ENCODE assay signal across 8 cellular contexts in genomic region chr10:12196531-12197211, GRCh38. TPM values are rescaled to one million over a fixed set of nuclear protein-coding genes. Genes with fewer than 3 reads are reported as not detected.
DNase-seq lines count a peak whose midpoint lies in the region; ATAC-seq, FAIRE-seq and TF ChIP-seq lines count a peak whose summit lies in the region.

No MANE protein-coding gene starts in this region.

- H3K27me3 ChIP-seq in H7 (ENCODE audit: control insufficient read depth, insufficient read depth, low read length) (no peaks in the 10 kb centered on the region), RWPE2 (ENCODE audit: insufficient read depth, poor library complexity, severe bottlenecking) (no peaks in the 10 kb centered on the region), skeletal muscle satellite cell (ENCODE audit: control insufficient read depth, insufficient read depth, low read length) (no peaks in the 10 kb centered on the region)

- TF ChIP-seq CTCF in RWPE2 (IDR thresholded peaks at IDR 0.05; ENCODE audit: poor library complexity, severe bottlenecking) (no peak), fibroblast of mammary gland (conservative IDR thresholded peaks at IDR 0.05; ENCODE audit: control insufficient read depth, insufficient read depth, low read depth, low read length) (no peak)

- peaks cover 18% of the 10 kb centered on the region for H3K4me1 ChIP-seq in RWPE2 (ENCODE audit: insufficient read depth, poor library complexity, severe bottlenecking)
- H3K4me1 ChIP-seq in skeletal muscle satellite cell (ENCODE audit: control insufficient read depth, insufficient read depth, low read length) = peaks cover 22% of the 10 kb centered on the region

- H3K9me3 ChIP-seq in RWPE2 (ENCODE audit: severe bottlenecking) = no peaks in the 10 kb centered on the region
- H3K9me3 ChIP-seq in skeletal muscle satellite cell (replicated peaks; ENCODE audit: low read length) = no peaks in the 10 kb centered on the region

- no peak; the same call in 2 of the 3 replicates for ATAC-seq in RWPE2 (ENCODE audit: low read depth)

- H3K4me2 ChIP-seq in skeletal muscle satellite cell (ENCODE audit: low read length) = peak overlapping the region; percentile 88

- no peak for TF ChIP-seq POLR2A in GM12891 (IDR thresholded peaks at IDR 0.05; ENCODE audit: low read depth, low read length)

- DNase-seq in H7 (no peak), RWPE2 (ENCODE audit: low spot score) (no peak), fibroblast of mammary gland (ENCODE audit: low read depth) (no peak), UCSD-AML1 (lab: John Stamatoyannopoulos, UW; ENCODE audit: unreplicated experiment) (no peak), mucosa of gallbladder (ENCODE audit: low spot score) (no peak), GM12891 (ENCODE audit: insufficient read length, low spot score) (no peak)
- DNase-seq in activated effector memory CD4-positive, alpha-beta T cell treated with anti-CD3 and anti-CD28 coated beads, Interleukin-2, amount 50 U/mL, for 16 hours = no peak

- FAIRE-seq in GM12891 (lab: Jason Lieb, UNC) = no peak

- peak overlapping the region; percentile 90 for H3K4me3 ChIP-seq in H7 (ENCODE audit: insufficient read depth, low read depth, low read length)
- peak overlapping the region; percentile 93 for H3K4me3 ChIP-seq in RWPE2 (ENCODE audit: severe bottlenecking)
- H3K4me3 ChIP-seq in fibroblast of mammary gland (ENCODE audit: control insufficient read depth, low read depth, low read length) = peak overlapping the region; percentile 97
- H3K4me3 ChIP-seq in skeletal muscle satellite cell (ENCODE audit: low read length) = peak overlapping the region; percentile 93

- H3K27ac ChIP-seq in RWPE2 (ENCODE audit: poor library complexity, severe bottlenecking) = peak overlapping the region; percentile 69

- H3K36me3 ChIP-seq in H7 (replicated peaks; ENCODE audit: control insufficient read depth, insufficient read depth, low read length) (peaks cover 9% of the 10 kb centered on the region), RWPE2 (ENCODE audit: low read depth) (peaks cover 48% of the 10 kb centered on the region), skeletal muscle satellite cell (ENCODE audit: insufficient read depth, low read length) (peaks cover 19% of the 10 kb centered on the region)

- peak overlapping the region; percentile 97 for H3K9ac ChIP-seq in skeletal muscle satellite cell (ENCODE audit: low read depth, low read length)

TF ChIP-seq in GM12891, 5 proteins besides CTCF, POLR2A, EP300 and RAD21:
- TF ChIP-seq TAF1 (IDR thresholded peaks at IDR 0.05; ENCODE audit: low read depth, low read length) = no peak
- no peak for TF ChIP-seq SPI1 (IDR thresholded peaks at IDR 0.05; ENCODE audit: low read depth, low read length)
- TF ChIP-seq POLR2AphosphoS5 (IDR thresholded peaks at IDR 0.05; ENCODE audit: low read depth, low read length) = no peak
- no peak for TF ChIP-seq PAX5 (IDR thresholded peaks at IDR 0.05; ENCODE audit: insufficient read depth, low read length, severe bottlenecking)
- TF ChIP-seq POU2F2 (IDR thresholded peaks at IDR 0.05; ENCODE audit: low read depth, low read length) = no peak

RNA-seq across cellular contexts. Expression of gene CDC123, which starts 0.7 kb away (rescaled TPM):
- 180 and 231 TPM in 2 replicates for total RNA-seq in H7 (2014; rRNA removed; shearing (Covaris generic))
- total RNA-seq in skeletal muscle satellite cell (2012; rRNA removed) = 129 and 135 TPM in 2 replicates
- total RNA-seq in mucosa of gallbladder = 39.4 TPM
- 105 TPM for polyA plus RNA-seq in GM12891 (2012; ENCODE audit: low read depth, missing spikeins)

RNA-seq across cellular contexts. Expression of gene NUDT5, which starts 1.0 kb away (rescaled TPM):
- 93.0 and 108 TPM in 2 replicates for total RNA-seq in H7 (2014; rRNA removed; shearing (Covaris generic))
- 66.0 and 87.5 TPM in 2 replicates for total RNA-seq in skeletal muscle satellite cell (2012; rRNA removed)
- total RNA-seq in mucosa of gallbladder = 32.8 TPM
- polyA plus RNA-seq in GM12891 (2012; ENCODE audit: low read depth, missing spikeins) = 113 TPM
